Comparison of ENCODE assay signal across 14 cellular contexts in genomic region chr22:26517429-26517828, GRCh38. TPM values are rescaled to one million over a fixed set of nuclear protein-coding genes. Genes with fewer than 3 reads are reported as not detected.
A peak's percentile ranks its signal among the peaks of the same experiment; 100 is the strongest.
DNase-seq lines count a peak whose midpoint lies in the region; ATAC-seq, FAIRE-seq and TF ChIP-seq lines count a peak whose summit lies in the region.
"Had no signal": no experiment of that assay in that cellular context is flagged by ENCODE, and none has a peak within 500 bp of the region (broad histone marks: within the 10 kb centered on the region; RNA-seq: fewer than 3 reads in every experiment).

No MANE protein-coding gene starts in this region.

- DNase-seq in EL (peak; percentile 18), K562 (ENCODE audit: extremely low read depth in 1 of 4, low spot score in 3 of 4) (no peak), HepG2 (ENCODE audit: low spot score) (no peak), urothelium cell line (ENCODE audit: low spot score) (no peak), mesenchymal stem cell (no peak), H9 (no peak)
- DNase-seq: AML-193; CD4-positive, CD25-positive, alpha-beta regulatory T cell; DMS 273 treated with DMSO at 0.1 percent for 48 hours had no signal

- no peaks in the 10 kb centered on the region for H3K27me3 ChIP-seq in K562 (ENCODE audit: control insufficient read depth in 2 of 2, insufficient read depth in 2 of 2, low read length in 2 of 2)
- no peaks in the 10 kb centered on the region; a peak in 1 of 5 replicates for H3K27me3 ChIP-seq in HepG2 (ENCODE audit: control insufficient read depth in 1 of 2, insufficient read depth in 2 of 2, low read length in 2 of 2)
- no peaks in the 10 kb centered on the region for H3K27me3 ChIP-seq in mesenchymal stem cell (ENCODE audit: control insufficient read depth in 1 of 2, insufficient read depth in 1 of 2, low read length in 2 of 2)
- H3K27me3 ChIP-seq in H9 (ENCODE audit: insufficient read depth, low read length) = no peaks in the 10 kb centered on the region
- H3K27me3 ChIP-seq: BLaER1 treated with 17β-estradiol and CSF1 and Interleukin-3, amounts not matched to agents 10 nM and 100 nM had no signal

- POLR2A ChIA-PET in K562 (lab: Yijun Ruan, JAX) = interaction anchor here (0.6 kb wide), 1 partner anchor 667 kb away, joined by 3 read pairs; no protein-coding TSS in a partner anchor
- POLR2A ChIA-PET in HepG2 (lab: Yijun Ruan, JAX) = interaction anchor here (2.0 kb wide), 1 partner anchor 34 kb away, joined by 10 read pairs; the partner anchor contains the start of genes HPS4 and SRRD

- H3K36me3 ChIP-seq in K562 (ENCODE audit: control insufficient read depth, insufficient read depth, low read length) = peaks cover 5% of the 10 kb centered on the region; the same call in 1 of the 3 replicates
- no peaks in the 10 kb centered on the region for H3K36me3 ChIP-seq in HepG2 (replicated peaks in 1 of 2; ENCODE audit: control insufficient read depth in 1 of 2, insufficient read depth in 2 of 2, low read length in 2 of 2)
- H3K36me3 ChIP-seq in mesenchymal stem cell (ENCODE audit: control insufficient read depth in 1 of 2, insufficient read depth in 2 of 2, low read depth in 1 of 2, low read length in 2 of 2) = no peaks in the 10 kb centered on the region

- TF ChIP-seq EP300 in K562 (IDR thresholded peaks at IDR 0.05; ENCODE audit: low read length) (no peak), HepG2 (IDR thresholded peaks at IDR 0.05; ENCODE audit: low read depth in 2 of 2, low read length in 2 of 2) (no peak), HepG2 (CRISPR knock-in tag; IDR thresholded peaks at IDR 0.05; ENCODE audit: borderline replicate concordance) (no peak)

- no peak overlapping the region for H2BK12ac ChIP-seq in mesenchymal stem cell (ENCODE audit: low read length in 2 of 2)
- no peak overlapping the region for H2BK12ac ChIP-seq in H9 (ENCODE audit: insufficient read length, low read depth, low read length)

- H3K4me2 ChIP-seq in K562 (ENCODE audit: insufficient read depth, low read length) (no peak overlapping the region), HepG2 (ENCODE audit: low read depth, low read length) (no peak overlapping the region), mesenchymal stem cell (ENCODE audit: low read length, poor library complexity, severe bottlenecking) (no peak overlapping the region), H9 (ENCODE audit: insufficient read depth, insufficient read length, low read length) (no peak overlapping the region)
- H3K4me2 ChIP-seq: BLaER1 treated with 17β-estradiol and CSF1 and Interleukin-3, amounts not matched to agents 10 nM and 100 nM had no signal

- H2BK15ac ChIP-seq in mesenchymal stem cell (ENCODE audit: low read depth, poor library complexity, severe bottlenecking) = no peak overlapping the region
- H2BK15ac ChIP-seq in H9 (ENCODE audit: low read depth, low read length) = no peak overlapping the region

- no peak overlapping the region for H3K23ac ChIP-seq in mesenchymal stem cell (ENCODE audit: low read length in 2 of 2)
- no peak overlapping the region for H3K23ac ChIP-seq in H9 (ENCODE audit: insufficient read length, low read depth, low read length)

- H3K4ac ChIP-seq in mesenchymal stem cell (ENCODE audit: low read depth in 1 of 2, low read length in 2 of 2) (no peak overlapping the region), H9 (ENCODE audit: low read depth, low read length) (no peak overlapping the region)

- CTCF ChIA-PET in K562 (lab: Yijun Ruan, JAX; ENCODE audit: low intra/inter-chr PET ratio) (no interaction called here), HepG2 (lab: Yijun Ruan, JAX; ENCODE audit: low intra/inter-chr PET ratio, low total read pairs) (no interaction called here)

- H3K4me3 ChIP-seq in K562 (no peak overlapping the region), HepG2 (replicated peaks in 1 of 3; ENCODE audit: insufficient read depth in 1 of 3, low read depth in 2 of 3, low read length in 3 of 3) (no peak overlapping the region), mesenchymal stem cell (ENCODE audit: insufficient read depth in 1 of 2, low read depth in 1 of 2, low read length in 2 of 2) (no peak overlapping the region)
- H3K4me3 ChIP-seq: BLaER1 treated with 17β-estradiol and CSF1 and Interleukin-3, amounts not matched to agents 10 nM and 100 nM had no signal

- WGBS in K562 (ENCODE audit: insufficient coverage, low coverage, missing lambda C conversion rate) = 100% methylated on average over 5 of the region's 5 CpGs
- WGBS in HepG2 (ENCODE audit: low lambda C conversion rate) = 96% methylated on average over 5 of the region's 5 CpGs
- WGBS in mesenchymal stem cell = 100% methylated on average over 3 of the region's 5 CpGs
- WGBS in H9 (ENCODE audit: extremely low coverage, insufficient read length, low lambda C conversion rate) = no CpG with 5 or more reads among the region's 5 CpGs

- TF ChIP-seq POLR2A in K562 (conservative IDR thresholded peaks at IDR 0.05) (no peak), HepG2 (IDR thresholded peaks at IDR 0.05; ENCODE audit: insufficient read depth in 1 of 2, low read depth in 2 of 2, low read length in 2 of 2) (no peak)

- H3K14ac ChIP-seq in mesenchymal stem cell (ENCODE audit: low read length in 2 of 2) (no peak overlapping the region), H9 (ENCODE audit: insufficient read depth, low read length) (no peak overlapping the region)

- no peak overlapping the region for H3K4me3 Mint-ChIP-seq in H9
- H3K4me3 Mint-ChIP-seq: CD4-positive, CD25-positive, alpha-beta regulatory T cell had no signal

- H3K79me1 ChIP-seq in mesenchymal stem cell (replicated peaks; ENCODE audit: low read length, poor library complexity, severe bottlenecking) (peaks cover 16% of the 10 kb centered on the region), H9 (ENCODE audit: insufficient read depth, low read depth, low read length, poor library complexity, severe bottlenecking) (no peaks in the 10 kb centered on the region)

- no peak for ATAC-seq in K562
- ATAC-seq in HepG2 = no peak
- no peak for ATAC-seq in HG02798 (IDR thresholded peaks at IDR 0.05; ENCODE audit: poor library complexity, unreplicated experiment)

- H3K4me1 ChIP-seq in K562 (replicated peaks in 1 of 2; ENCODE audit: control insufficient read depth in 2 of 2, insufficient read depth in 2 of 2, low read length in 2 of 2) = peaks cover 0 to 5% of the 10 kb centered on the region in 2 experiments; a peak in 3 of 5 replicates
- peaks cover 29% of the 10 kb centered on the region for H3K4me1 ChIP-seq in HepG2 (ENCODE audit: insufficient read depth, low read length)
- peaks cover 2% of the 10 kb centered on the region for H3K4me1 ChIP-seq in mesenchymal stem cell (ENCODE audit: control insufficient read depth, insufficient read depth, low read depth, low read length)
- H3K4me1 ChIP-seq in H9 (ENCODE audit: insufficient read depth, low read length) = no peaks in the 10 kb centered on the region

- H3K18ac ChIP-seq in mesenchymal stem cell (ENCODE audit: low read depth in 1 of 2, low read length in 2 of 2) (no peak overlapping the region), H9 (ENCODE audit: insufficient read length, low read depth, low read length) (no peak overlapping the region)

- TF ChIP-seq CTCF in K562 (IDR thresholded peaks at IDR 0.05 in 2 of 3, conservative IDR thresholded peaks at IDR 0.05 in 1 of 3; ENCODE audit: insufficient read depth in 2 of 3, low read depth in 1 of 3, low read length in 3 of 3) (no peak), HepG2 (CRISPR knock-in tag; IDR thresholded peaks at IDR 0.05) (no peak), H9 (conservative IDR thresholded peaks at IDR 0.05) (no peak)

- TF ChIP-seq RAD21 in K562 (CRISPR knock-in tag; conservative IDR thresholded peaks at IDR 0.05 in 1 of 2, IDR thresholded peaks at IDR 0.05 in 1 of 2) = no peak
- no peak for TF ChIP-seq RAD21 in HepG2 (CRISPR knock-in tag; IDR thresholded peaks at IDR 0.05)

- H3K27me3 Mint-ChIP-seq in H9 (ENCODE audit: low read depth) = no peaks in the 10 kb centered on the region
- H3K27me3 Mint-ChIP-seq: CD4-positive, CD25-positive, alpha-beta regulatory T cell had no signal

- H4K91ac ChIP-seq in mesenchymal stem cell (ENCODE audit: low read length) = no peak overlapping the region
- no peak overlapping the region for H4K91ac ChIP-seq in H9 (ENCODE audit: insufficient read length, low read depth, low read length)

- no peak overlapping the region for H2BK120ac ChIP-seq in mesenchymal stem cell (ENCODE audit: low read depth, low read length)
- no peak overlapping the region for H2BK120ac ChIP-seq in H9 (ENCODE audit: low read depth, low read length, poor library complexity, severe bottlenecking)

- H3K36me3 Mint-ChIP-seq in H9 (ENCODE audit: insufficient read depth in 1 of 3, low read depth in 3 of 3) = no peaks in the 10 kb centered on the region
- H3K36me3 Mint-ChIP-seq: CD4-positive, CD25-positive, alpha-beta regulatory T cell had no signal

- no peak overlapping the region for H3K9ac ChIP-seq in K562 (ENCODE audit: insufficient read depth in 1 of 2, low read depth in 2 of 2, low read length in 2 of 2)
- no peak overlapping the region for H3K9ac ChIP-seq in HepG2 (ENCODE audit: insufficient read depth, low read depth, low read length)
- no peak overlapping the region for H3K9ac ChIP-seq in mesenchymal stem cell (ENCODE audit: low read length)
- H3K9ac ChIP-seq in H9 (ENCODE audit: extremely low read depth, insufficient read length, low read length) = no peak overlapping the region
- H3K9ac ChIP-seq: BLaER1 treated with 17β-estradiol and CSF1 and Interleukin-3, amounts not matched to agents 10 nM and 100 nM had no signal

- no peak overlapping the region for H3T11ph ChIP-seq in H9 (ENCODE audit: low read length)

- H3K9me3 ChIP-seq in K562 (replicated peaks; ENCODE audit: control insufficient read depth, insufficient read depth, low read depth, low read length) (no peaks in the 10 kb centered on the region), HepG2 (ENCODE audit: low read length) (no peaks in the 10 kb centered on the region), mesenchymal stem cell (ENCODE audit: control insufficient read depth, low read length) (no peaks in the 10 kb centered on the region), H9 (ENCODE audit: control insufficient read depth, low read depth, low read length) (no peaks in the 10 kb centered on the region)
- H3K9me3 ChIP-seq: BLaER1 treated with 17β-estradiol and CSF1 and Interleukin-3, amounts not matched to agents 10 nM and 100 nM had no signal

- no peak overlapping the region for H3K27ac Mint-ChIP-seq in H9
- H3K27ac Mint-ChIP-seq: CD4-positive, CD25-positive, alpha-beta regulatory T cell had no signal

- H3K79me2 ChIP-seq in K562 (ENCODE audit: control insufficient read depth, insufficient read depth, low read length) (peaks cover 13% of the 10 kb centered on the region; the same call in 2 of the 3 replicates), HepG2 (ENCODE audit: insufficient read depth, low read length) (peaks cover 9% of the 10 kb centered on the region), H9 (ENCODE audit: insufficient read depth, low read length) (no peaks in the 10 kb centered on the region; the same call in 1 of the 2 replicates)

- H4K5ac ChIP-seq in H9 (ENCODE audit: insufficient read length, low read depth, low read length) = no peak overlapping the region

- no peak overlapping the region for H4K8ac ChIP-seq in mesenchymal stem cell (ENCODE audit: low read length)
- no peak overlapping the region for H4K8ac ChIP-seq in H9 (replicated peaks; ENCODE audit: insufficient read length, low read depth, low read length)

- no peak overlapping the region for H2BK5ac ChIP-seq in mesenchymal stem cell (ENCODE audit: low read depth, low read length, poor library complexity, severe bottlenecking)
- no peak overlapping the region for H2BK5ac ChIP-seq in H9 (ENCODE audit: insufficient read length, low read length)

- in situ Hi-C loops in K562 (cut with MboI) (no loop called here), HepG2 (cut with HindIII; ENCODE audit: extremely low pct_ligation_motif_present, low pct_unique_long_range_greater_than_20kb) (no loop called here)

- no peak overlapping the region for H2BK20ac ChIP-seq in H9 (ENCODE audit: low read depth, low read length, poor library complexity, severe bottlenecking)

- H2AK5ac ChIP-seq in mesenchymal stem cell (ENCODE audit: low read length, severe bottlenecking) (no peak overlapping the region), H9 (ENCODE audit: insufficient read length, low read length) (no peak overlapping the region)

- H3K4me1 Mint-ChIP-seq in H9 = peaks cover 11 to 13% of the 10 kb centered on the region in 2 experiments

- FAIRE-seq in K562 (lab: Jason Lieb, UNC) (no peak), HepG2 (lab: Jason Lieb, UNC) (no peak), urothelium cell line (lab: Jason Lieb, UNC) (peak; percentile 75)
- FAIRE-seq: G401.6, GM12891, H54 had no signal

- H2AFZ ChIP-seq in K562 (ENCODE audit: low read depth, low read length) (no peak overlapping the region), HepG2 (ENCODE audit: low read length) (no peak overlapping the region), mesenchymal stem cell (ENCODE audit: low read depth, low read length) (no peak overlapping the region), H9 (ENCODE audit: low read length) (no peak overlapping the region)

- H3K9me1 ChIP-seq in K562 (ENCODE audit: control insufficient read depth, insufficient read depth, low read length) = no peaks in the 10 kb centered on the region

- H4K20me1 ChIP-seq in K562 (replicated peaks; ENCODE audit: control insufficient read depth, insufficient read depth, low read length) = no peaks in the 10 kb centered on the region
- H4K20me1 ChIP-seq in HepG2 (ENCODE audit: insufficient read depth, low read length) = no peaks in the 10 kb centered on the region
- H4K20me1 ChIP-seq in H9 (ENCODE audit: control insufficient read depth, insufficient read depth, insufficient read length) = no peaks in the 10 kb centered on the region
- H4K20me1 ChIP-seq: BLaER1 treated with 17β-estradiol and CSF1 and Interleukin-3, amounts not matched to agents 10 nM and 100 nM had no signal

- H3K23me2 ChIP-seq in H9 (ENCODE audit: insufficient read length, low read depth, low read length, poor library complexity, severe bottlenecking) = peaks cover 4% of the 10 kb centered on the region

- no peak overlapping the region for H3K56ac ChIP-seq in H9 (ENCODE audit: insufficient read length, low read depth, low read length)

- intact Hi-C loops in K562 (cut with micrococcal nuclease) (no loop called here), HepG2 (cut with micrococcal nuclease; ENCODE audit: unreplicated experiment) (no loop called here)

- no peak overlapping the region for H3K27ac ChIP-seq in K562 (ENCODE audit: extremely low read depth, low read depth, low read length)
- no peak overlapping the region for H3K27ac ChIP-seq in HepG2 (ENCODE audit: extremely low read length, insufficient read depth, low read length)
- H3K27ac ChIP-seq in mesenchymal stem cell (ENCODE audit: low read length, poor library complexity, severe bottlenecking) = no peak overlapping the region
- no peak overlapping the region for H3K27ac ChIP-seq in H9 (ENCODE audit: insufficient read length, low read depth, low read length)
- H3K27ac ChIP-seq: BLaER1 treated with 17β-estradiol and CSF1 and Interleukin-3, amounts not matched to agents 10 nM and 100 nM had no signal

- H3K9me3 Mint-ChIP-seq in H9 = no peaks in the 10 kb centered on the region

- BruUV-seq in K562 (replicated peaks; lab: Mats Ljungman, UMichigan) (no TSS peak), HepG2 (replicated peaks; lab: Mats Ljungman, UMichigan) (no TSS peak)

RNA-seq across cellular contexts. Expression of gene TFIP11, which starts 5.2 kb away (rescaled TPM):
- 76.4 and 89.2 TPM in 2 replicates for total RNA-seq in K562 (2011; cell fraction: chromatin; rRNA removed; ENCODE audit: low replicate concordance)
- total RNA-seq in K562 (2011; cell fraction: nucleolus; rRNA removed) = 51.2 and 58.4 TPM in 2 replicates
- total RNA-seq in K562 (2011; cell fraction: nucleoplasm; rRNA removed) = 52.2 and 57.7 TPM in 2 replicates
- total RNA-seq in K562 (2014; rRNA removed) = 23.8 and 26.5 TPM in 2 replicates
- total RNA-seq in K562 (2014; rRNA removed; fragmentation: Illumina TruSeq; extraction: Trizol) = 25.2 and 26.1 TPM in 2 replicates
- 28.5 and 29.0 TPM in 2 replicates for total RNA-seq in K562 (2015; rRNA removed; fragmentation: Illumina TruSeq; extraction: Trizol)
- 31.7 and 38.1 TPM in 2 replicates for total RNA-seq in K562 (2021)
- 29.7 and 30.8 TPM in 2 replicates for polyA plus RNA-seq in K562 (2011; rRNA removed)
- polyA plus RNA-seq in K562 (2011; cell fraction: cytosol; rRNA removed) = 26.8 and 27.0 TPM in 2 replicates
- polyA plus RNA-seq in K562 (2011; cell fraction: nucleus; rRNA removed) = 44.9 and 57.2 TPM in 2 replicates
- polyA plus RNA-seq in K562 (2012) = 21.5 and 23.8 TPM in 2 replicates
- polyA plus RNA-seq in K562 (2014; fragmentation: Illumina TruSeq; extraction: Trizol) = 22.6 and 26.6 TPM in 2 replicates
- 10 to 100 TPM; 11.5 to 20.8 TPM for polyA plus RNA-seq in K562 (2014; fragmentation: Nextera tagmentation; extraction: Ambion mirVana)
- 19.3 and 21.5 TPM in 2 replicates for polyA plus RNA-seq in K562 (2014; rRNA removed)
- 44.3 and 59.6 TPM in 2 replicates for polyA minus RNA-seq in K562 (2011; rRNA and poly(A)+ RNA removed)
- 18.2 and 23.7 TPM in 2 replicates for polyA minus RNA-seq in K562 (2011; cell fraction: cytosol; rRNA and poly(A)+ RNA removed)
- 21.0 and 46.0 TPM in 2 replicates for polyA minus RNA-seq in K562 (2011; cell fraction: nucleus; rRNA and poly(A)+ RNA removed)
- total RNA-seq in HepG2 (2016; rRNA removed; fragmentation: Illumina TruSeq; extraction: Trizol) = 20.8 and 22.8 TPM in 2 replicates
- 2.5 and 2.8 TPM in 2 replicates for total RNA-seq in HepG2 (2016; cell fraction: cytosol; rRNA removed; fragmentation: Illumina TruSeq; extraction: Trizol; ENCODE audit: low read depth)
- 20.2 and 22.6 TPM in 2 replicates for total RNA-seq in HepG2 (2016; cell fraction: insoluble cytoplasmic fraction; rRNA removed; fragmentation: Illumina TruSeq; extraction: Trizol)
- total RNA-seq in HepG2 (2016; cell fraction: membrane; rRNA removed; fragmentation: Illumina TruSeq; extraction: Trizol) = 4.9 and 5.7 TPM in 2 replicates
- total RNA-seq in HepG2 (2016; cell fraction: nucleus; rRNA removed; fragmentation: Illumina TruSeq; extraction: Trizol) = 17.0 and 24.6 TPM in 2 replicates
- polyA plus RNA-seq in HepG2 (2011; rRNA removed) = 15.4 and 18.4 TPM in 2 replicates
- polyA plus RNA-seq in HepG2 (2011; cell fraction: cytosol; rRNA removed) = 11.9 and 14.9 TPM in 2 replicates
- 19.7 and 24.6 TPM in 2 replicates for polyA plus RNA-seq in HepG2 (2011; cell fraction: nucleus; rRNA removed)
- 11.8 and 16.2 TPM in 2 replicates for polyA plus RNA-seq in HepG2 (2012)
- 0.94 and 1.1 TPM in 2 replicates for polyA plus RNA-seq in HepG2 (2016; cell fraction: cytosol; fragmentation: Illumina TruSeq; extraction: Trizol; ENCODE audit: low read depth)
- 16.1 and 16.3 TPM in 2 replicates for polyA plus RNA-seq in HepG2 (2016; cell fraction: insoluble cytoplasmic fraction; fragmentation: Illumina TruSeq; extraction: Trizol; ENCODE audit: low read depth)
- 1.7 and 2.2 TPM in 2 replicates for polyA plus RNA-seq in HepG2 (2016; cell fraction: membrane; fragmentation: Illumina TruSeq; extraction: Trizol; ENCODE audit: low read depth)
- polyA plus RNA-seq in HepG2 (2016; cell fraction: nucleus; fragmentation: Illumina TruSeq; extraction: Trizol; ENCODE audit: insufficient read depth, low read depth) = 22.2 and 27.8 TPM in 2 replicates
- polyA minus RNA-seq in HepG2 (2011; rRNA and poly(A)+ RNA removed; ENCODE audit: low replicate concordance) = 32.9 and 35.2 TPM in 2 replicates
- polyA minus RNA-seq in HepG2 (2011; cell fraction: cytosol; rRNA and poly(A)+ RNA removed) = 11.9 and 15.1 TPM in 2 replicates
- polyA minus RNA-seq in HepG2 (2011; cell fraction: nucleus; rRNA and poly(A)+ RNA removed) = 30.3 and 31.2 TPM in 2 replicates
- polyA plus RNA-seq in mesenchymal stem cell (2013, experiment 1 of 2) = 17.0 TPM
- 20.7 TPM for polyA plus RNA-seq in mesenchymal stem cell (2013, experiment 2 of 2)
- 36.4 and 37.7 TPM in 2 replicates for total RNA-seq in H9 (2021)

RNA-seq across cellular contexts. Expression of gene SRRD, which starts 33.8 kb away (rescaled TPM):
- total RNA-seq in K562 (2011; cell fraction: chromatin; rRNA removed; ENCODE audit: low replicate concordance) = 21.3 and 32.0 TPM in 2 replicates
- 11.2 and 13.3 TPM in 2 replicates for total RNA-seq in K562 (2011; cell fraction: nucleolus; rRNA removed)
- 16.1 and 17.9 TPM in 2 replicates for total RNA-seq in K562 (2011; cell fraction: nucleoplasm; rRNA removed)
- total RNA-seq in K562 (2014; rRNA removed) (13.5 and 14.2 TPM in 2 replicates), K562 (2014; rRNA removed; fragmentation: Illumina TruSeq; extraction: Trizol) (34.4 and 39.1 TPM in 2 replicates), K562 (2015; rRNA removed; fragmentation: Illumina TruSeq; extraction: Trizol) (27.6 and 28.7 TPM in 2 replicates), K562 (2021) (35.1 and 35.5 TPM in 2 replicates), HepG2 (2016; rRNA removed; fragmentation: Illumina TruSeq; extraction: Trizol) (36.6 and 56.5 TPM in 2 replicates), H9 (2021) (32.2 and 36.0 TPM in 2 replicates)
- polyA plus RNA-seq in K562 (2011; rRNA removed) (29.4 and 59.4 TPM in 2 replicates), K562 (2014; fragmentation: Illumina TruSeq; extraction: Trizol) (27.8 and 34.9 TPM in 2 replicates), K562 (2014; fragmentation: Nextera tagmentation; extraction: Ambion mirVana) (1 to 10 TPM; 4.9 to 5.7 TPM), K562 (2014; rRNA removed) (28.0 and 34.6 TPM in 2 replicates), HepG2 (2011; rRNA removed) (21.8 and 22.8 TPM in 2 replicates)
- 15.8 and 23.9 TPM in 2 replicates for polyA plus RNA-seq in K562 (2011; cell fraction: cytosol; rRNA removed)
- polyA plus RNA-seq in K562 (2011; cell fraction: nucleus; rRNA removed) = 13.6 and 13.8 TPM in 2 replicates
- polyA plus RNA-seq in K562 (2012) = 12.8 and 19.3 TPM in 2 replicates
- polyA minus RNA-seq in K562 (2011; rRNA and poly(A)+ RNA removed) = 30.1 and 47.2 TPM in 2 replicates
- 7.0 and 20.5 TPM in 2 replicates for polyA minus RNA-seq in K562 (2011; cell fraction: cytosol; rRNA and poly(A)+ RNA removed)
- 4.2 and 7.7 TPM in 2 replicates for polyA minus RNA-seq in K562 (2011; cell fraction: nucleus; rRNA and poly(A)+ RNA removed)
- total RNA-seq in HepG2 (2016; cell fraction: cytosol; rRNA removed; fragmentation: Illumina TruSeq; extraction: Trizol; ENCODE audit: low read depth) = 17.9 and 19.5 TPM in 2 replicates
- total RNA-seq in HepG2 (2016; cell fraction: insoluble cytoplasmic fraction; rRNA removed; fragmentation: Illumina TruSeq; extraction: Trizol) = 32.5 and 46.6 TPM in 2 replicates
- 41.5 and 47.4 TPM in 2 replicates for total RNA-seq in HepG2 (2016; cell fraction: membrane; rRNA removed; fragmentation: Illumina TruSeq; extraction: Trizol)
- 15.6 and 20.0 TPM in 2 replicates for total RNA-seq in HepG2 (2016; cell fraction: nucleus; rRNA removed; fragmentation: Illumina TruSeq; extraction: Trizol)
- 14.2 and 19.3 TPM in 2 replicates for polyA plus RNA-seq in HepG2 (2011; cell fraction: cytosol; rRNA removed)
- 6.5 and 12.7 TPM in 2 replicates for polyA plus RNA-seq in HepG2 (2011; cell fraction: nucleus; rRNA removed)
- 16.5 and 18.1 TPM in 2 replicates for polyA plus RNA-seq in HepG2 (2012)
- polyA plus RNA-seq in HepG2 (2016; cell fraction: cytosol; fragmentation: Illumina TruSeq; extraction: Trizol; ENCODE audit: low read depth) = 38.8 and 45.5 TPM in 2 replicates
- polyA plus RNA-seq in HepG2 (2016; cell fraction: insoluble cytoplasmic fraction; fragmentation: Illumina TruSeq; extraction: Trizol; ENCODE audit: low read depth) = 54.6 and 54.9 TPM in 2 replicates
- polyA plus RNA-seq in HepG2 (2016; cell fraction: membrane; fragmentation: Illumina TruSeq; extraction: Trizol; ENCODE audit: low read depth) = 41.2 and 47.5 TPM in 2 replicates
- 23.9 and 26.3 TPM in 2 replicates for polyA plus RNA-seq in HepG2 (2016; cell fraction: nucleus; fragmentation: Illumina TruSeq; extraction: Trizol; ENCODE audit: insufficient read depth, low read depth)
- polyA minus RNA-seq in HepG2 (2011; rRNA and poly(A)+ RNA removed; ENCODE audit: low replicate concordance) = 13.6 and 15.2 TPM in 2 replicates
- polyA minus RNA-seq in HepG2 (2011; cell fraction: cytosol; rRNA and poly(A)+ RNA removed) = 8.6 and 10.8 TPM in 2 replicates
- 14.0 and 18.3 TPM in 2 replicates for polyA minus RNA-seq in HepG2 (2011; cell fraction: nucleus; rRNA and poly(A)+ RNA removed)
- 8.4 TPM for polyA plus RNA-seq in mesenchymal stem cell (2013, experiment 1 of 2)
- polyA plus RNA-seq in mesenchymal stem cell (2013, experiment 2 of 2) = 9.2 TPM

RNA-seq across cellular contexts. Expression of gene HPS4, which starts 33.8 kb away (rescaled TPM):
- 113 and 158 TPM in 2 replicates for total RNA-seq in K562 (2011; cell fraction: chromatin; rRNA removed; ENCODE audit: low replicate concordance)
- 66.7 and 67.0 TPM in 2 replicates for total RNA-seq in K562 (2011; cell fraction: nucleolus; rRNA removed)
- total RNA-seq in K562 (2011; cell fraction: nucleoplasm; rRNA removed) = 82.3 and 87.6 TPM in 2 replicates
- total RNA-seq in K562 (2014; rRNA removed) = 17.7 and 24.7 TPM in 2 replicates
- 25.7 and 28.8 TPM in 2 replicates for total RNA-seq in K562 (2014; rRNA removed; fragmentation: Illumina TruSeq; extraction: Trizol)
- total RNA-seq in K562 (2015; rRNA removed; fragmentation: Illumina TruSeq; extraction: Trizol) = 20.7 and 22.5 TPM in 2 replicates
- total RNA-seq in K562 (2021) = 27.6 and 28.4 TPM in 2 replicates
- 28.3 and 35.2 TPM in 2 replicates for polyA plus RNA-seq in K562 (2011; rRNA removed)
- 22.6 and 24.7 TPM in 2 replicates for polyA plus RNA-seq in K562 (2011; cell fraction: cytosol; rRNA removed)
- 98.7 and 99.9 TPM in 2 replicates for polyA plus RNA-seq in K562 (2011; cell fraction: nucleus; rRNA removed)
- 18.4 and 25.1 TPM in 2 replicates for polyA plus RNA-seq in K562 (2012)
- 28.4 and 29.2 TPM in 2 replicates for polyA plus RNA-seq in K562 (2014; fragmentation: Illumina TruSeq; extraction: Trizol)
- polyA plus RNA-seq in K562 (2014; fragmentation: Nextera tagmentation; extraction: Ambion mirVana) = 10 to 100 TPM; 12.8 to 23.7 TPM
- polyA plus RNA-seq in K562 (2014; rRNA removed) = 24.7 and 25.3 TPM in 2 replicates
- 44.8 and 58.9 TPM in 2 replicates for polyA minus RNA-seq in K562 (2011; rRNA and poly(A)+ RNA removed)
- polyA minus RNA-seq in K562 (2011; cell fraction: cytosol; rRNA and poly(A)+ RNA removed) = 15.2 and 16.9 TPM in 2 replicates
- polyA minus RNA-seq in K562 (2011; cell fraction: nucleus; rRNA and poly(A)+ RNA removed) = 39.2 and 74.3 TPM in 2 replicates
- total RNA-seq in HepG2 (2016; rRNA removed; fragmentation: Illumina TruSeq; extraction: Trizol) = 29.7 and 34.0 TPM in 2 replicates
- 6.1 and 12.7 TPM in 2 replicates for total RNA-seq in HepG2 (2016; cell fraction: cytosol; rRNA removed; fragmentation: Illumina TruSeq; extraction: Trizol; ENCODE audit: low read depth)
- 28.2 and 33.4 TPM in 2 replicates for total RNA-seq in HepG2 (2016; cell fraction: insoluble cytoplasmic fraction; rRNA removed; fragmentation: Illumina TruSeq; extraction: Trizol)
- total RNA-seq in HepG2 (2016; cell fraction: membrane; rRNA removed; fragmentation: Illumina TruSeq; extraction: Trizol) = 12.8 and 13.4 TPM in 2 replicates
- total RNA-seq in HepG2 (2016; cell fraction: nucleus; rRNA removed; fragmentation: Illumina TruSeq; extraction: Trizol) = 47.5 and 51.3 TPM in 2 replicates
- 27.4 and 28.0 TPM in 2 replicates for polyA plus RNA-seq in HepG2 (2011; rRNA removed)
- polyA plus RNA-seq in HepG2 (2011; cell fraction: cytosol; rRNA removed) = 14.0 and 16.9 TPM in 2 replicates
- 114 and 121 TPM in 2 replicates for polyA plus RNA-seq in HepG2 (2011; cell fraction: nucleus; rRNA removed)
- polyA plus RNA-seq in HepG2 (2012) = 20.2 and 21.3 TPM in 2 replicates
- 2.0 TPM in 2 replicates for polyA plus RNA-seq in HepG2 (2016; cell fraction: cytosol; fragmentation: Illumina TruSeq; extraction: Trizol; ENCODE audit: low read depth)
- 14.9 and 19.8 TPM in 2 replicates for polyA plus RNA-seq in HepG2 (2016; cell fraction: insoluble cytoplasmic fraction; fragmentation: Illumina TruSeq; extraction: Trizol; ENCODE audit: low read depth)
- polyA plus RNA-seq in HepG2 (2016; cell fraction: membrane; fragmentation: Illumina TruSeq; extraction: Trizol; ENCODE audit: low read depth) = 4.4 and 5.3 TPM in 2 replicates
- 67.8 and 71.6 TPM in 2 replicates for polyA plus RNA-seq in HepG2 (2016; cell fraction: nucleus; fragmentation: Illumina TruSeq; extraction: Trizol; ENCODE audit: insufficient read depth, low read depth)
- polyA minus RNA-seq in HepG2 (2011; rRNA and poly(A)+ RNA removed; ENCODE audit: low replicate concordance) = 18.5 and 40.6 TPM in 2 replicates
- 9.3 and 10.6 TPM in 2 replicates for polyA minus RNA-seq in HepG2 (2011; cell fraction: cytosol; rRNA and poly(A)+ RNA removed)
- polyA minus RNA-seq in HepG2 (2011; cell fraction: nucleus; rRNA and poly(A)+ RNA removed) = 61.7 and 71.9 TPM in 2 replicates
- 16.9 TPM for polyA plus RNA-seq in mesenchymal stem cell (2013, experiment 1 of 2)
- 17.1 TPM for polyA plus RNA-seq in mesenchymal stem cell (2013, experiment 2 of 2)
- 24.4 and 26.2 TPM in 2 replicates for total RNA-seq in H9 (2021)
